ENCODE assay signal across 11 cellular contexts in the genomic region with DNA sequence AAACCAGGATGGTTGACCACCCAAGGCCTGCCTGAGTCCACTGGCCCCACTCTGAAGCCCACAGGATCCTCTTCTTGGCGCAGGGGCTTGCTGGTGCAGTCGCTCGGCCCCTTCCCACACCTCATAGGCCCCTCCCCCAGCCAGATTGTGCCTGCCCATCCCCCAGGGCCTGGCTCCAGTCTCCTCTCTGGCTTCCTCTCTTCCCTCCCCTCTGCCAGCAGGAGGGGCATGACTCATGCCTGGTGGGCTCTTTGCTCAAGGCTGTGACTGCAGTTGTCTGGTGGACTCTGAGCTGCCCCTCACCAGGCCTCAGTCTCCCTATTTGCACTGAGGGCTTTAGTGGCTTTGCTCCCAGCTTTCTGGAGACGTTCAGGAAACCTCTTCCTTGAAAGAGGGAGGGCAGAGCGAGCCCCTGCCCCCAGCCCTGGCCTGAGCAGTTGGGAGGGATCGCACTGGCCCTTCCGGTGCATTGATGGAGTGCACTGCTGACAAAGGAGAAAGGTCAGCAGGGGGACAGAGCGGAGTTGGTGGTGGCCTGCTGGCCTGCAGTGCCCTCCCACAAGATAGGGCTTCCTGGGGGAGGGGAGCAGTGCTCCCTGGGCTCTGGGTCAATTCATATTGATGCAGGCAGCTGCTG.
DNase-seq lines count a peak whose midpoint lies in the region; ATAC-seq and TF ChIP-seq lines count a peak whose summit lies in the region.
"Had no signal": no experiment of that assay in that cellular context is flagged by ENCODE, and none has a peak within 500 bp of the region (broad histone marks: within the 10 kb centered on the region; RNA-seq: fewer than 3 reads in every experiment).

No MANE protein-coding gene starts in this region.

- ATAC-seq in lung (ENCODE audit: insufficient read depth, low FRiP score): no peak
- no peak for ATAC-seq in omental fat pad (ENCODE audit: low FRiP score)

- H3K27ac ChIP-seq in lung (ENCODE audit: low read depth in 1 of 2, low read length in 1 of 2): peak overlapping the region; percentile 47 to 54

- 51 to 54% methylated on average over 8 of the region's 8 CpGs for WGBS in lung, 2 donors

- no peak overlapping the region for H3K4me3 ChIP-seq in lung
- H3K4me3 ChIP-seq: skin epidermis had no signal

- DNase-seq in AG08395 (ENCODE audit: low spot score) (peak; percentile 67), M059J (ENCODE audit: low read depth) (peak; percentile 49), chondrocyte (ENCODE audit: low spot score) (no peak), lung (ENCODE audit: low spot score) (no peak), GM19240 (ENCODE audit: insufficient read length, low spot score) (no peak), HUDEP-2 (lab: John Stamatoyannopoulos, UW; ENCODE audit: unreplicated experiment in 76 of 76) (no peak), KG1 (lab: John Stamatoyannopoulos, UW) (no peak), omental fat pad (ENCODE audit: low spot score) (no peak)
- DNase-seq: activated CD4-positive, alpha-beta memory T cell treated with anti-CD3 and anti-CD28 coated beads, Interleukin-2, amount 10 ng/mL, durations not matched to agents 7 days and 5 days; DMS153 had no signal

- H3K27me3 ChIP-seq in lung (ENCODE audit: control insufficient read depth, insufficient read depth): no peaks in the 10 kb centered on the region

- TF ChIP-seq CTCF in chondrocyte (IDR thresholded peaks at IDR 0.05) (peak; percentile 45), lung (IDR thresholded peaks at IDR 0.05; ENCODE audit: control extremely low read depth, extremely low read depth) (no peak), omental fat pad (IDR thresholded peaks at IDR 0.05) (no peak)

- H3K27ac Mint-ChIP-seq in chondrocyte (ENCODE audit: unreplicated experiment): peak overlapping the region; percentile 69
- H3K27ac Mint-ChIP-seq: activated CD4-positive, alpha-beta memory T cell treated with anti-CD3 and anti-CD28 coated beads, Interleukin-2, amount 10 ng/mL, durations not matched to agents 7 days and 5 days had no signal

- H3K9me3 ChIP-seq in lung (ENCODE audit: control insufficient read depth in 2 of 2, insufficient read depth in 1 of 2, low read length in 1 of 2): no peaks in the 10 kb centered on the region

- H3K4me1 ChIP-seq in lung (ENCODE audit: control insufficient read depth in 2 of 2, insufficient read depth in 2 of 2, low read length in 2 of 2): peaks cover 25 to 44% of the 10 kb centered on the region in 2 donors

- peaks cover 0 to 26% of the 10 kb centered on the region in 2 donors for H3K36me3 ChIP-seq in lung (ENCODE audit: control insufficient read depth in 2 of 2, insufficient read depth in 2 of 2, low read length in 2 of 2)

- no peak overlapping the region for H3K4me3 Mint-ChIP-seq in chondrocyte (ENCODE audit: unreplicated experiment)
- H3K4me3 Mint-ChIP-seq: activated CD4-positive, alpha-beta memory T cell treated with anti-CD3 and anti-CD28 coated beads, Interleukin-2, amount 10 ng/mL, durations not matched to agents 7 days and 5 days had no signal

- H3K4me1 Mint-ChIP-seq in chondrocyte (ENCODE audit: low read depth): peaks cover 70% of the 10 kb centered on the region
- H3K4me1 Mint-ChIP-seq: activated CD4-positive, alpha-beta memory T cell treated with anti-CD3 and anti-CD28 coated beads, Interleukin-2, amount 10 ng/mL, durations not matched to agents 7 days and 5 days had no signal

- H3K9me3 Mint-ChIP-seq in chondrocyte (ENCODE audit: low read depth): no peaks in the 10 kb centered on the region
- H3K9me3 Mint-ChIP-seq: activated CD4-positive, alpha-beta memory T cell treated with anti-CD3 and anti-CD28 coated beads, Interleukin-2, amount 10 ng/mL, durations not matched to agents 7 days and 5 days had no signal

- H3K27me3 Mint-ChIP-seq in chondrocyte (ENCODE audit: low read depth): no peaks in the 10 kb centered on the region
- H3K27me3 Mint-ChIP-seq: activated CD4-positive, alpha-beta memory T cell treated with anti-CD3 and anti-CD28 coated beads, Interleukin-2, amount 10 ng/mL, durations not matched to agents 7 days and 5 days had no signal

- H3K36me3 Mint-ChIP-seq in chondrocyte (ENCODE audit: low read depth): peaks cover 1% of the 10 kb centered on the region

Comparison
In these comparisons a context has a peak if more than half of its experiments do, and no peak if none do; other contexts are left out.
1. DNase-seq: peak in AG08395 (single experiment) and M059J (single experiment); none in chondrocyte (single experiment), lung (single experiment), GM19240 (single experiment), HUDEP-2 (0 of 76), KG1 (single experiment) and omental fat pad (single experiment).